Comparison of ENCODE assay signal across 10 cellular contexts in genomic region chr6:158014505-158015187, GRCh38. TPM values are rescaled to one million over a fixed set of nuclear protein-coding genes. Genes with fewer than 3 reads are reported as not detected.
A peak's percentile ranks its signal among the peaks of the same experiment; 100 is the strongest.
DNase-seq lines count a peak whose midpoint lies in the region; TF ChIP-seq lines count a peak whose summit lies in the region.
"Had no signal": no experiment of that assay in that cellular context is flagged by ENCODE, and none has a peak within 500 bp of the region (broad histone marks: within the 10 kb centered on the region; RNA-seq: fewer than 3 reads in every experiment).

No MANE protein-coding gene starts in this region.

- no peak overlapping the region for H2BK5ac ChIP-seq in mesenchymal stem cell (ENCODE audit: low read depth, low read length, poor library complexity, severe bottlenecking)

- peaks cover 6% of the 10 kb centered on the region for H3K79me1 ChIP-seq in mesenchymal stem cell (replicated peaks; ENCODE audit: low read length, poor library complexity, severe bottlenecking)

- H3K4me3 ChIP-seq in AG10803 (ENCODE audit: low read length) (no peak overlapping the region), GM23248 (no peak overlapping the region), mesenchymal stem cell (ENCODE audit: insufficient read depth in 1 of 2, low read depth in 1 of 2, low read length in 2 of 2) (no peak overlapping the region), PC-9 (no peak overlapping the region)

- TF ChIP-seq CTCF in AG10803 (conservative IDR thresholded peaks at IDR 0.05; ENCODE audit: low read length) (no peak), PC-9 (conservative IDR thresholded peaks at IDR 0.05) (no peak)

- H3K23ac ChIP-seq in mesenchymal stem cell (ENCODE audit: low read length in 2 of 2), result no peak overlapping the region

- no peaks in the 10 kb centered on the region for H3K36me3 ChIP-seq in GM23248 (ENCODE audit: low read depth)
- H3K36me3 ChIP-seq in mesenchymal stem cell (ENCODE audit: control insufficient read depth in 1 of 2, insufficient read depth in 2 of 2, low read depth in 1 of 2, low read length in 2 of 2), result peaks cover 37 to 39% of the 10 kb centered on the region in 2 experiments
- H3K36me3 ChIP-seq in PC-9 (ENCODE audit: low read depth), result no peaks in the 10 kb centered on the region

- H3K27me3 ChIP-seq in GM23248 (replicated peaks; ENCODE audit: insufficient read depth), result no peaks in the 10 kb centered on the region
- H3K27me3 ChIP-seq in mesenchymal stem cell (ENCODE audit: control insufficient read depth in 1 of 2, insufficient read depth in 1 of 2, low read length in 2 of 2), result no peaks in the 10 kb centered on the region
- no peaks in the 10 kb centered on the region for H3K27me3 ChIP-seq in PC-9 (ENCODE audit: insufficient read depth, low read depth)

- H3K9ac ChIP-seq in GM23248, result no peak overlapping the region
- H3K9ac ChIP-seq in mesenchymal stem cell (ENCODE audit: low read length), result no peak overlapping the region

- H4K91ac ChIP-seq in mesenchymal stem cell (ENCODE audit: low read length), result peak overlapping the region; percentile 85

- peak overlapping the region; percentile 5 to 42 for H3K4ac ChIP-seq in mesenchymal stem cell (ENCODE audit: low read depth in 1 of 2, low read length in 2 of 2)

- in situ Hi-C loops in GM23248 (cut with MboI), result no loop called here

- POLR2A ChIA-PET in PC-9 (lab: Charles Lee; ENCODE audit: unreplicated experiment), result no interaction called here

- peak overlapping the region; percentile 17 for H2AK5ac ChIP-seq in mesenchymal stem cell (ENCODE audit: low read length, severe bottlenecking)

- CTCF ChIA-PET in PC-9 (lab: Charles Lee), result no interaction called here

- intact Hi-C loops in PC-9 (cut with micrococcal nuclease; ENCODE audit: unreplicated experiment), result no loop called here

- DNase-seq in AG10803 (ENCODE audit: low read depth) (peak; percentile 35), GM23248 (peak; percentile 44), mesenchymal stem cell (peak; percentile 50), PC-9 (no peak), midbrain (lab: John Stamatoyannopoulos, UW) (no peak), COLO668 (lab: John Stamatoyannopoulos, UW; ENCODE audit: unreplicated experiment) (no peak), glomerular visceral epithelial cell (ENCODE audit: extremely low spot score) (no peak)
- DNase-seq: T1000 had no signal

- H3K9me2 ChIP-seq in GM23248 (ENCODE audit: insufficient read depth) (no peaks in the 10 kb centered on the region), PC-9 (ENCODE audit: insufficient read depth) (no peaks in the 10 kb centered on the region)

- no peaks in the 10 kb centered on the region for H4K20me1 ChIP-seq in GM23248 (ENCODE audit: insufficient read depth)
- H4K20me1 ChIP-seq in PC-9 (ENCODE audit: insufficient read depth), result no peaks in the 10 kb centered on the region

- H2BK12ac ChIP-seq in mesenchymal stem cell (ENCODE audit: low read length in 2 of 2), result peak overlapping the region; percentile 14 to 97

- H3K4me2 ChIP-seq in GM23248 (ENCODE audit: unreplicated experiment), result no peak overlapping the region
- H3K4me2 ChIP-seq in mesenchymal stem cell (ENCODE audit: low read length, poor library complexity, severe bottlenecking), result no peak overlapping the region
- H3K4me2 ChIP-seq in PC-9, result no peak overlapping the region

- H3K18ac ChIP-seq in mesenchymal stem cell (ENCODE audit: low read depth in 1 of 2, low read length in 2 of 2), result peak overlapping the region; percentile 2 to 90

- H3K4me1 ChIP-seq in GM23248 (ENCODE audit: insufficient read depth), result peaks cover 27% of the 10 kb centered on the region
- H3K4me1 ChIP-seq in mesenchymal stem cell (ENCODE audit: control insufficient read depth, insufficient read depth, low read depth, low read length), result peaks cover 37% of the 10 kb centered on the region
- H3K4me1 ChIP-seq in PC-9 (replicated peaks; ENCODE audit: insufficient read depth), result peaks cover 26% of the 10 kb centered on the region

- H3K9me3 Mint-ChIP-seq in activated naive CD8-positive, alpha-beta T cell (ENCODE audit: low read depth), result no peaks in the 10 kb centered on the region

- H3K14ac ChIP-seq in mesenchymal stem cell (ENCODE audit: low read length in 2 of 2), result peak overlapping the region in 1 of 2 experiments; percentile 96

- no peak overlapping the region for H2BK15ac ChIP-seq in mesenchymal stem cell (ENCODE audit: low read depth, poor library complexity, severe bottlenecking)

- H3K4me1 Mint-ChIP-seq in activated naive CD8-positive, alpha-beta T cell (ENCODE audit: low read depth), result peaks cover 55% of the 10 kb centered on the region

- H2BK120ac ChIP-seq in mesenchymal stem cell (ENCODE audit: low read depth, low read length), result no peak overlapping the region

- peak overlapping the region; percentile 89 for H3K27ac Mint-ChIP-seq in activated naive CD8-positive, alpha-beta T cell

- no peaks in the 10 kb centered on the region for H3K27me3 Mint-ChIP-seq in activated naive CD8-positive, alpha-beta T cell

- peaks cover 6% of the 10 kb centered on the region for H3K36me3 Mint-ChIP-seq in activated naive CD8-positive, alpha-beta T cell

- H3K79me2 ChIP-seq in GM23248 (ENCODE audit: insufficient read depth) (peaks cover 100% of the 10 kb centered on the region), PC-9 (ENCODE audit: low read depth) (peaks cover 54% of the 10 kb centered on the region)

- H4K8ac ChIP-seq in mesenchymal stem cell (ENCODE audit: low read length), result no peak overlapping the region

- H3K27ac ChIP-seq in GM23248 (peak overlapping the region; percentile 67; the same call in 1 of the 2 replicates), mesenchymal stem cell (ENCODE audit: low read length, poor library complexity, severe bottlenecking) (no peak overlapping the region), PC-9 (no peak overlapping the region)

- peaks cover 14% of the 10 kb centered on the region for H3F3A ChIP-seq in GM23248 (ENCODE audit: insufficient read depth)
- H3F3A ChIP-seq in PC-9 (ENCODE audit: insufficient read depth, low read depth), result peaks cover 5% of the 10 kb centered on the region; the same call in 1 of the 2 replicates

- BruUV-seq in PC-9 (replicated peaks; lab: Mats Ljungman, UMichigan), result no TSS peak

- 95% methylated on average over 6 of the region's 6 CpGs for WGBS in GM23248 (ENCODE audit: low coverage in 1 of 2, low lambda C conversion rate in 2 of 2, missing lambda C conversion rate in 2 of 2), 2 experiments
- 95% methylated on average over 6 of the region's 6 CpGs for WGBS in mesenchymal stem cell

- H2AFZ ChIP-seq in GM23248 (no peak overlapping the region), mesenchymal stem cell (ENCODE audit: low read depth, low read length) (no peak overlapping the region), PC-9 (no peak overlapping the region)

- H3K4me3 Mint-ChIP-seq in activated naive CD8-positive, alpha-beta T cell, result no peak overlapping the region
- H3K4me3 Mint-ChIP-seq: neural crest cell had no signal

- H3K9me3 ChIP-seq in GM23248 (ENCODE audit: low read depth), result no peaks in the 10 kb centered on the region
- no peaks in the 10 kb centered on the region for H3K9me3 ChIP-seq in mesenchymal stem cell (ENCODE audit: control insufficient read depth, low read length)
- no peaks in the 10 kb centered on the region for H3K9me3 ChIP-seq in PC-9 (ENCODE audit: insufficient read depth, low read depth)

RNA-seq across cellular contexts. Expression of gene SYNJ2, which starts 33.0 kb away (rescaled TPM):
- total RNA-seq in GM23248 (2014; rRNA removed; shearing (Covaris generic)), result 25.3 and 28.6 TPM in 2 replicates
- polyA plus RNA-seq in GM23248 (2016; fragmentation: Nextera tagmentation; extraction: Ambion mirVana), result 17.6 and 20.5 TPM in 2 replicates
- 14.0 TPM for polyA plus RNA-seq in mesenchymal stem cell (2013, experiment 1 of 2)
- polyA plus RNA-seq in mesenchymal stem cell (2013, experiment 2 of 2), result 12.9 TPM
- total RNA-seq in PC-9 (2021), result 30.3 and 39.4 TPM in 2 replicates

Comparison
In these comparisons a context has a peak if more than half of its experiments do, and no peak if none do; other contexts are left out.
1. DNase-seq: peak in AG10803 (single experiment), GM23248 (single experiment) and mesenchymal stem cell (single experiment); none in PC-9 (0 of 2), midbrain (single experiment), COLO668 (single experiment) and glomerular visceral epithelial cell (single experiment).